ENCODE assay signal across 8 cellular contexts in genomic region chr5:39570418-39571027, GRCh38.
DNase-seq lines count a peak whose midpoint lies in the region; ATAC-seq, FAIRE-seq and TF ChIP-seq lines count a peak whose summit lies in the region.

No MANE protein-coding gene starts in this region.

- H3K4me1 Mint-ChIP-seq in stimulated activated memory B cell treated with anti-CD40 and anti-IgM and Interleukin-4, amounts not matched to agents 10 μg/mL and 1 μg/mL and 100 μg/mL, for 72 hours = no peaks in the 10 kb centered on the region

- no peaks in the 10 kb centered on the region for H3K4me1 ChIP-seq in H1 (replicated peaks in 1 of 4; ENCODE audit: control insufficient read depth in 3 of 4, insufficient read depth in 4 of 4, low read length in 3 of 4)
- H3K4me1 ChIP-seq in ovary (ENCODE audit: insufficient read depth) = no peaks in the 10 kb centered on the region

- H2AFZ ChIP-seq in H1 (ENCODE audit: low read length) = no peak overlapping the region

- no peaks in the 10 kb centered on the region for H3K36me3 ChIP-seq in H1 (ENCODE audit: control insufficient read depth in 2 of 4, insufficient read depth in 4 of 4, low read length in 3 of 4)
- no peaks in the 10 kb centered on the region for H3K36me3 ChIP-seq in ovary

- H3K27ac Mint-ChIP-seq in stimulated activated memory B cell treated with anti-CD40 and anti-IgM and Interleukin-4, amounts not matched to agents 10 μg/mL and 1 μg/mL and 100 μg/mL, for 72 hours = no peak overlapping the region

- H3K27me3 ChIP-seq in H1 (replicated peaks in 1 of 4; ENCODE audit: control insufficient read depth in 3 of 4, extremely low read depth in 1 of 4, insufficient read depth in 3 of 4, low read length in 3 of 4) (no peaks in the 10 kb centered on the region), ovary (no peaks in the 10 kb centered on the region)

- H3K18ac ChIP-seq in H1 (ENCODE audit: extremely low read depth, low read length) = no peak overlapping the region

- no peak for TF ChIP-seq EP300 in H1 (IDR thresholded peaks at IDR 0.05; ENCODE audit: borderline replicate concordance in 1 of 2, low read depth in 2 of 2, low read length in 2 of 2)
- no peak for TF ChIP-seq EP300 in ovary (IDR thresholded peaks at IDR 0.05)

- H3K27ac ChIP-seq in H1 (ENCODE audit: low read depth, low read length) = no peak overlapping the region
- H3K27ac ChIP-seq in ovary = no peak overlapping the region

- no peak overlapping the region for H4K5ac ChIP-seq in H1 (ENCODE audit: insufficient read length, low read depth, low read length)

- ATAC-seq in GM18861 (IDR thresholded peaks at IDR 0.05; ENCODE audit: unreplicated experiment) = peak; percentile 57
- ATAC-seq in stimulated activated memory B cell treated with anti-CD40 and anti-IgM and Interleukin-4, amounts not matched to agents 10 μg/mL and 1 μg/mL and 100 μg/mL, for 72 hours = no peak

- H3K79me1 ChIP-seq in H1 (ENCODE audit: low read depth, low read length) = no peaks in the 10 kb centered on the region

- H3K4me3 ChIP-seq in H1 (ENCODE audit: extremely low read depth in 1 of 4, insufficient read depth in 2 of 4, low read depth in 3 of 4, low read length in 4 of 4) = no peak overlapping the region
- H3K4me3 ChIP-seq in ovary = no peak overlapping the region

- H3K9ac ChIP-seq in H1 (replicated peaks in 1 of 4; ENCODE audit: extremely low read depth in 1 of 4, low read depth in 3 of 4, low read length in 3 of 4) = no peak overlapping the region

- POLR2A ChIA-PET in H1 (lab: Charles Lee; ENCODE audit: partially characterized antibody) = no interaction called here

- peak; percentile 61 to 73 for TF ChIP-seq RAD21 in H1 (IDR thresholded peaks at IDR 0.05 in 1 of 2, conservative IDR thresholded peaks at IDR 0.05 in 1 of 2; ENCODE audit: low read depth in 2 of 2, low read length in 2 of 2)

- no peak overlapping the region for H2BK120ac ChIP-seq in H1 (replicated peaks; ENCODE audit: low read depth, low read length)

- WGBS in H1 (ENCODE audit: extremely low coverage in 1 of 2, insufficient coverage in 1 of 2, insufficient read length in 1 of 2, insufficient replicate concordance in 2 of 2, low coverage in 1 of 2, low lambda C conversion rate in 2 of 2, missing lambda C conversion rate in 1 of 2), 2 experiments = 44% methylated on average over 4 of the region's 4 CpGs; no CpG with 5 or more reads in 1 of the 2 experiments
- WGBS in ovary, 3 donors = 26 to 28% (median 27%) methylated on average over 4 of the region's 4 CpGs

- H4K20me1 ChIP-seq in H1 (replicated peaks in 1 of 2; ENCODE audit: control insufficient read depth in 1 of 2, insufficient read depth in 2 of 2, low read length in 2 of 2) = peaks cover 0 to 1% of the 10 kb centered on the region in 2 experiments

- H3K27me3 Mint-ChIP-seq in stimulated activated memory B cell treated with anti-CD40 and anti-IgM and Interleukin-4, amounts not matched to agents 10 μg/mL and 1 μg/mL and 100 μg/mL, for 72 hours = peaks cover 16% of the 10 kb centered on the region

- H3K4ac ChIP-seq in H1 (replicated peaks; ENCODE audit: insufficient read length, low read depth, low read length) = no peak overlapping the region

- no peak for TF ChIP-seq POLR2A in H1 (IDR thresholded peaks at IDR 0.05; ENCODE audit: control extremely low read depth in 1 of 2, low read depth in 2 of 2, low read length in 2 of 2)
- no peak for TF ChIP-seq POLR2A in ovary (IDR thresholded peaks at IDR 0.05)

- no peak overlapping the region for H3K23ac ChIP-seq in H1 (ENCODE audit: insufficient read length)

- no peaks in the 10 kb centered on the region for H3K79me2 ChIP-seq in H1 (ENCODE audit: control insufficient read depth in 1 of 2, insufficient read depth in 2 of 2, low read length in 2 of 2)

- no peak overlapping the region for H2BK5ac ChIP-seq in H1 (ENCODE audit: low read depth, low read length)

- no peak overlapping the region for H3K4me2 ChIP-seq in H1 (ENCODE audit: insufficient read depth in 1 of 2, low read depth in 2 of 2, low read length in 2 of 2)

- H4K91ac ChIP-seq in H1 (replicated peaks; ENCODE audit: insufficient read length, low read length) = no peak overlapping the region

- H3K4me3 Mint-ChIP-seq in stimulated activated memory B cell treated with anti-CD40 and anti-IgM and Interleukin-4, amounts not matched to agents 10 μg/mL and 1 μg/mL and 100 μg/mL, for 72 hours = no peak overlapping the region

- H2AK5ac ChIP-seq in H1 (ENCODE audit: low read depth, low read length) = no peak overlapping the region

- H3K56ac ChIP-seq in H1 (replicated peaks; ENCODE audit: insufficient read length, low read depth, low read length) = no peak overlapping the region

- H4K8ac ChIP-seq in H1 (ENCODE audit: extremely low read depth, insufficient read depth, low read length) = no peak overlapping the region

- no peaks in the 10 kb centered on the region for H3K9me3 Mint-ChIP-seq in stimulated activated memory B cell treated with anti-CD40 and anti-IgM and Interleukin-4, amounts not matched to agents 10 μg/mL and 1 μg/mL and 100 μg/mL, for 72 hours

- no peaks in the 10 kb centered on the region for H3K23me2 ChIP-seq in H1 (ENCODE audit: low read depth, low read length)

- no peak overlapping the region for H2BK20ac ChIP-seq in H1 (ENCODE audit: low read length)

- no peak overlapping the region for H2BK12ac ChIP-seq in H1 (ENCODE audit: low read depth, low read length)

- no peaks in the 10 kb centered on the region for H3K36me3 Mint-ChIP-seq in stimulated activated memory B cell treated with anti-CD40 and anti-IgM and Interleukin-4, amounts not matched to agents 10 μg/mL and 1 μg/mL and 100 μg/mL, for 72 hours

- no peak for FAIRE-seq in H1 (lab: Jason Lieb, UNC)

- DNase-seq in AG08396 (ENCODE audit: low spot score) (peak; percentile 30), NCI-H748 treated with DMSO at 0.1 percent for 48 hours (lab: John Stamatoyannopoulos, UW) (peak; percentile 69), H1 (ENCODE audit: low read depth in 1 of 2, low spot score in 2 of 2) (no peak), ovary (no peak), DMS79 (lab: John Stamatoyannopoulos, UW) (no peak), GDM1 (lab: John Stamatoyannopoulos, UW) (no peak)

- intact Hi-C loops in ovary (cut with DNase I) = loop anchor here in 2 of 4 donors (5.0 to 10.0 kb wide), 2 partner anchors 353 to 1114 kb away; partner anchors contain the start of gene FYB1 (in 1 of the 2)

- TF ChIP-seq CTCF in H1 (IDR thresholded peaks at IDR 0.05; ENCODE audit: control extremely low read depth in 1 of 3, insufficient read depth in 1 of 3, low read depth in 1 of 3, low read length in 3 of 3) (peak in 2 of 3 experiments; percentile 41 to 49; a peak in 2 of 4 replicates), ovary (IDR thresholded peaks at IDR 0.05) (peak; percentile 20 to 55 (median 48))

- H2BK15ac ChIP-seq in H1 (ENCODE audit: low read length) = no peak overlapping the region

- CTCF ChIA-PET in H1 (lab: Charles Lee; ENCODE audit: partially characterized antibody) = interaction anchor here (0.7 to 8.4 kb wide), 35 partner anchors 9 to 1120 kb away, joined by 3 to 57 read pairs (median 3); partner anchors contain the start of genes DAB2 and FYB1

- no peaks in the 10 kb centered on the region for H3K9me3 ChIP-seq in H1 (ENCODE audit: insufficient read depth in 2 of 2, low read depth in 1 of 2, low read length in 1 of 2)
- H3K9me3 ChIP-seq in ovary = no peaks in the 10 kb centered on the region

- no peak overlapping the region for H3K14ac ChIP-seq in H1 (ENCODE audit: insufficient read length)

TF ChIP-seq in H1, 55 proteins besides CTCF, POLR2A, EP300 and RAD21:
- TF ChIP-seq TBP (IDR thresholded peaks at IDR 0.05; ENCODE audit: low read depth, low read length) = no peak
- TF ChIP-seq SIN3A (conservative IDR thresholded peaks at IDR 0.05 in 1 of 2, IDR thresholded peaks at IDR 0.05 in 1 of 2; ENCODE audit: low read depth in 1 of 2, low read length in 2 of 2) = no peak
- TF ChIP-seq, protein P1, sequence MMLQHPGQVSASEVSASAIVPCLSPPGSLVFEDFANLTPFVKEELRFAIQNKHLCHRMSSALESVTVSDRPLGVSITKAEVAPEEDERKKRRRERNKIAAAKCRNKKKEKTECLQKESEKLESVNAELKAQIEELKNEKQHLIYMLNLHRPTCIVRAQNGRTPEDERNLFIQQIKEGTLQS (IDR thresholded peaks at IDR 0.05; ENCODE audit: insufficient read depth, low read depth, low read length) = no peak
- no peak for TF ChIP-seq BRCA1 (IDR thresholded peaks at IDR 0.05; ENCODE audit: low read depth, low read length)
- TF ChIP-seq CHD2 (IDR thresholded peaks at IDR 0.05; ENCODE audit: low read length) = no peak
- no peak for TF ChIP-seq SAP30 (IDR thresholded peaks at IDR 0.05; ENCODE audit: insufficient read depth, insufficient replicate concordance, low read length)
- TF ChIP-seq NANOG (IDR thresholded peaks at IDR 0.05; ENCODE audit: insufficient read depth, low read depth, low read length, poor library complexity, severe bottlenecking) = no peak
- no peak for TF ChIP-seq RFX5 (IDR thresholded peaks at IDR 0.05; ENCODE audit: borderline replicate concordance, low read depth, low read length)
- no peak for TF ChIP-seq ATF2 (IDR thresholded peaks at IDR 0.05; ENCODE audit: low read length)
- TF ChIP-seq CTBP2 (IDR thresholded peaks at IDR 0.05; ENCODE audit: borderline replicate concordance, insufficient read depth, insufficient read length, low read length) = no peak
- TF ChIP-seq POLR2AphosphoS5 (IDR thresholded peaks at IDR 0.05; ENCODE audit: low read depth, low read length) = no peak
- no peak for TF ChIP-seq POU5F1 (IDR thresholded peaks at IDR 0.05; ENCODE audit: low read depth, low read length)
- no peak for TF ChIP-seq TAF1 (IDR thresholded peaks at IDR 0.05; ENCODE audit: low read depth, low read length)
- no peak for TF ChIP-seq EZH2 (IDR thresholded peaks at IDR 0.05; ENCODE audit: low read depth, low read length, severe bottlenecking)

Comparison
In these comparisons a context has a peak if more than half of its experiments do, and no peak if none do; other contexts are left out.
1. DNase-seq: peak in AG08396 (single experiment) and NCI-H748 treated with DMSO at 0.1 percent for 48 hours (single experiment); none in H1 (0 of 2), ovary (0 of 5), DMS79 (single experiment) and GDM1 (single experiment).